ENCODE assay signal across 21 cellular contexts in genomic region chr20:5297280-5298004, GRCh38. TPM values are rescaled to one million over a fixed set of nuclear protein-coding genes. Genes with fewer than 3 reads are reported as not detected.
"Had no signal": no experiment of that assay in that cellular context is flagged by ENCODE, and none has a peak within 500 bp of the region (broad histone marks: within the 10 kb centered on the region; RNA-seq: fewer than 3 reads in every experiment).

No MANE protein-coding gene starts in this region.

- DNase-seq: activated B cell treated with CpG ODN at 0.5 μM for 24 hours; activated CD8-positive, alpha-beta memory T cell treated with anti-CD3 and anti-CD28 coated beads for 24 hours; activated naive CD4-positive, alpha-beta T cell; caudate nucleus; colonic mucosa; foreskin melanocyte; heart left ventricle; left colon; midbrain; pancreas; sigmoid colon; stimulated activated CD4-positive, alpha-beta T cell treated with anti-CD3 and anti-CD28 coated beads, Interleukin-12 subunit alpha, Interleukin-12 subunit beta, amount 100 ng/mL, for 4 hours; stimulated activated CD4-positive, alpha-beta T cell treated with anti-CD3 and anti-CD28 coated beads, Interleukin-2, amount 100 ng/mL, for 24 hours; upper lobe of right lung had no signal

- FAIRE-seq: islet of Langerhans, pancreas had no signal

- H3K4me3 Mint-ChIP-seq: activated B cell treated with CpG ODN at 0.5 μM for 24 hours; activated CD4-positive, alpha-beta T cell treated with anti-CD3 and anti-CD28 coated beads, Interleukin-2, amount 10 ng/mL, durations not matched to agents 24 days and 14 days; activated T-helper 1 cell treated with anti-CD3 and anti-CD28 coated beads, Interleukin-12 subunit alpha, Interleukin-12 subunit beta, Interleukin-2, Interleukin-4 antibody, amounts not matched to agents 30 ng/mL and 10 ng/mL and 1 ng/mL, durations not matched to agents 14 hours and 24 hours and 36 hours had no signal

- ATAC-seq: heart left ventricle, left colon, pancreas, upper lobe of right lung had no signal

- H3K9me3 Mint-ChIP-seq: activated B cell treated with CpG ODN at 0.5 μM for 24 hours; activated CD4-positive, alpha-beta T cell treated with anti-CD3 and anti-CD28 coated beads, Interleukin-2, amount 10 ng/mL, durations not matched to agents 24 days and 14 days; activated T-helper 1 cell treated with anti-CD3 and anti-CD28 coated beads, Interleukin-12 subunit alpha, Interleukin-12 subunit beta, Interleukin-2, Interleukin-4 antibody, amounts not matched to agents 30 ng/mL and 10 ng/mL and 1 ng/mL, durations not matched to agents 14 hours and 24 hours and 36 hours had no signal

- H3K27ac Mint-ChIP-seq: activated B cell treated with CpG ODN at 0.5 μM for 24 hours; activated T-helper 1 cell treated with anti-CD3 and anti-CD28 coated beads, Interleukin-12 subunit alpha, Interleukin-12 subunit beta, Interleukin-2, Interleukin-4 antibody, amounts not matched to agents 30 ng/mL and 10 ng/mL and 1 ng/mL, durations not matched to agents 14 hours and 24 hours and 36 hours had no signal

- H3K4me1 Mint-ChIP-seq: activated B cell treated with CpG ODN at 0.5 μM for 24 hours had no signal

RNA-seq across cellular contexts. Expression of gene PROKR2, which starts 19.3 kb away (rescaled TPM):
- total RNA-seq: activated B cell treated with CpG ODN at 0.5 μM for 24 hours; activated CD4-positive, alpha-beta T cell treated with anti-CD3 and anti-CD28 coated beads, Interleukin-2, amount 10 ng/mL, durations not matched to agents 24 days and 14 days; activated T-helper 1 cell treated with anti-CD3 and anti-CD28 coated beads, Interleukin-12 subunit alpha, Interleukin-12 subunit beta, Interleukin-2, Interleukin-4 antibody, amounts not matched to agents 30 ng/mL and 10 ng/mL and 1 ng/mL, durations not matched to agents 14 hours and 24 hours and 36 hours; colonic mucosa; esophagus muscularis mucosa; heart left ventricle; left colon; lung microvascular endothelial cell; pancreas; sigmoid colon; thoracic aorta; upper lobe of right lung had no signal
- polyA plus RNA-seq: adipose tissue, heart left ventricle, pancreas, sigmoid colon had no signal
